Comparison of ENCODE assay signal across 9 cellular contexts in genomic region chr12:56298828-56299227, GRCh38. TPM values are rescaled to one million over a fixed set of nuclear protein-coding genes. Genes with fewer than 3 reads are reported as not detected.
DNase-seq lines count a peak whose midpoint lies in the region; ATAC-seq, FAIRE-seq and TF ChIP-seq lines count a peak whose summit lies in the region.
"Had no signal": no experiment of that assay in that cellular context is flagged by ENCODE, and none has a peak within 500 bp of the region (broad histone marks: within the 10 kb centered on the region; RNA-seq: fewer than 3 reads in every experiment).

No MANE protein-coding gene starts in this region.

- H3K4me3 ChIP-seq in AG10803 (ENCODE audit: low read length) (peak overlapping the region; percentile 74), KMS-11 (IDR thresholded peaks at IDR 0.05; ENCODE audit: insufficient read depth, low read depth, low read length) (no peak overlapping the region), cardiac fibroblast (replicated peaks in 1 of 2; ENCODE audit: low read depth in 2 of 2, low read length in 2 of 2) (peak overlapping the region; percentile 73 to 89)

- H3K4me2 ChIP-seq in KMS-11: peak overlapping the region; percentile 99

- no peak for TF ChIP-seq POLR2A in GM12892 (IDR thresholded peaks at IDR 0.05; ENCODE audit: low read depth, low read length)

- H3K4me1 ChIP-seq in KMS-11 (ENCODE audit: low read depth, poor library complexity, severe bottlenecking): peaks cover 64% of the 10 kb centered on the region

- TF ChIP-seq CTCF in AG10803 (conservative IDR thresholded peaks at IDR 0.05; ENCODE audit: low read length): no peak
- TF ChIP-seq CTCF in KMS-11 (conservative IDR thresholded peaks at IDR 0.05; ENCODE audit: low read depth, low read length): 0 out of 2 replicates have a peak, but pooled peaks have one; percentile 5
- no peak for TF ChIP-seq CTCF in cardiac fibroblast (IDR thresholded peaks at IDR 0.05; ENCODE audit: low read depth, low read length)

- H3K27me3 ChIP-seq in KMS-11 (ENCODE audit: insufficient read depth, low read depth): no peaks in the 10 kb centered on the region

- peak overlapping the region; percentile 95 to 99 (median 97) for H3K4me3 Mint-ChIP-seq in naive B cell

- no peaks in the 10 kb centered on the region for H3K27me3 Mint-ChIP-seq in naive B cell

- peaks cover 7% of the 10 kb centered on the region; the same call in 1 of the 2 replicates for H3K36me3 ChIP-seq in KMS-11 (ENCODE audit: insufficient read depth)

- peaks cover 46 to 74% (median 60%) of the 10 kb centered on the region in 3 donors for H3K4me1 Mint-ChIP-seq in naive B cell

- no peaks in the 10 kb centered on the region for H3K9me3 Mint-ChIP-seq in naive B cell

- no peaks in the 10 kb centered on the region for H3K36me3 Mint-ChIP-seq in naive B cell

- peak overlapping the region; percentile 64 for H3K27ac ChIP-seq in KMS-11

- H4K20me1 ChIP-seq in KMS-11 (ENCODE audit: insufficient read depth): peaks cover 11% of the 10 kb centered on the region; the same call in 1 of the 2 replicates

- DNase-seq in AG10803 (ENCODE audit: low read depth): no peak
- no peak for DNase-seq in cardiac fibroblast (ENCODE audit: low read depth in 2 of 2)
- DNase-seq in naive B cell: no peak
- no peak for DNase-seq in cerebellum (ENCODE audit: low spot score)
- DNase-seq in inferior parietal cortex (ENCODE audit: extremely low spot score): no peak
- DNase-seq in GM12892 (ENCODE audit: insufficient read length): no peak

- peak overlapping the region in 4 of 6 donors; percentile 92 to 98 (median 94) for H3K27ac Mint-ChIP-seq in naive B cell

- H3K79me2 ChIP-seq in KMS-11 (ENCODE audit: insufficient read depth, low read depth): peaks cover 71% of the 10 kb centered on the region

- ATAC-seq in naive B cell (ENCODE audit: low read depth in 2 of 2): no peak
- no peak for ATAC-seq in HG03280 (IDR thresholded peaks at IDR 0.05; ENCODE audit: unreplicated experiment)

- FAIRE-seq in GM12892 (lab: Jason Lieb, UNC): no peak

- H3K9ac ChIP-seq in KMS-11: peak overlapping the region; percentile 79

- H2AFZ ChIP-seq in KMS-11 (ENCODE audit: low read depth): peak overlapping the region; percentile 54

RNA-seq across cellular contexts. Expression of gene CS, which starts 1.3 kb away (rescaled TPM):
- 10 to 100 TPM; 60.8 to 88.7 (median 72.1) TPM for polyA plus RNA-seq in naive B cell (ENCODE audit: low read depth in 6 of 6)
- total RNA-seq in cerebellum: 102 TPM
- 107 TPM for polyA plus RNA-seq in GM12892 (2012; ENCODE audit: missing spikeins)

RNA-seq across cellular contexts. Expression of gene CNPY2, which starts 17.0 kb away (rescaled TPM):
- 100 to 1,000 TPM; 134 to 210 (median 152) TPM for polyA plus RNA-seq in naive B cell (ENCODE audit: low read depth in 6 of 6)
- total RNA-seq in cerebellum: 40.0 TPM
- polyA plus RNA-seq in GM12892 (2012; ENCODE audit: missing spikeins): 115 TPM

RNA-seq across cellular contexts. Expression of gene COQ10A, which starts 32.1 kb away (rescaled TPM):
- 10 to 100 TPM in 5 of 6 donors, 1 to 10 TPM in 1; 9.5 to 16.6 (median 14.2) TPM for polyA plus RNA-seq in naive B cell (ENCODE audit: low read depth in 6 of 6)
- total RNA-seq in cerebellum: 13.8 TPM
- polyA plus RNA-seq in GM12892 (2012; ENCODE audit: missing spikeins): 7.8 TPM

RNA-seq across cellular contexts. Expression of gene PAN2, which starts 35.0 kb away (rescaled TPM):
- polyA plus RNA-seq in naive B cell (ENCODE audit: low read depth in 6 of 6): 10 to 100 TPM in 5 of 6 donors, 1 to 10 TPM in 1; 10.0 to 15.3 (median 13.6) TPM
- total RNA-seq in cerebellum: 59.5 TPM
- 55.7 TPM for polyA plus RNA-seq in GM12892 (2012; ENCODE audit: missing spikeins)

RNA-seq across cellular contexts. Expression of gene IL23A, which starts 39.9 kb away (rescaled TPM):
- polyA plus RNA-seq in naive B cell (ENCODE audit: low read depth in 6 of 6): 10 to 100 TPM in 4 of 6 donors, 1 to 10 TPM in 2; 8.0 to 15.6 (median 12.9) TPM
- total RNA-seq in cerebellum: not detected
- 11.2 TPM for polyA plus RNA-seq in GM12892 (2012; ENCODE audit: missing spikeins)
- total RNA-seq: M059J had no signal
